In the genomic region with DNA sequence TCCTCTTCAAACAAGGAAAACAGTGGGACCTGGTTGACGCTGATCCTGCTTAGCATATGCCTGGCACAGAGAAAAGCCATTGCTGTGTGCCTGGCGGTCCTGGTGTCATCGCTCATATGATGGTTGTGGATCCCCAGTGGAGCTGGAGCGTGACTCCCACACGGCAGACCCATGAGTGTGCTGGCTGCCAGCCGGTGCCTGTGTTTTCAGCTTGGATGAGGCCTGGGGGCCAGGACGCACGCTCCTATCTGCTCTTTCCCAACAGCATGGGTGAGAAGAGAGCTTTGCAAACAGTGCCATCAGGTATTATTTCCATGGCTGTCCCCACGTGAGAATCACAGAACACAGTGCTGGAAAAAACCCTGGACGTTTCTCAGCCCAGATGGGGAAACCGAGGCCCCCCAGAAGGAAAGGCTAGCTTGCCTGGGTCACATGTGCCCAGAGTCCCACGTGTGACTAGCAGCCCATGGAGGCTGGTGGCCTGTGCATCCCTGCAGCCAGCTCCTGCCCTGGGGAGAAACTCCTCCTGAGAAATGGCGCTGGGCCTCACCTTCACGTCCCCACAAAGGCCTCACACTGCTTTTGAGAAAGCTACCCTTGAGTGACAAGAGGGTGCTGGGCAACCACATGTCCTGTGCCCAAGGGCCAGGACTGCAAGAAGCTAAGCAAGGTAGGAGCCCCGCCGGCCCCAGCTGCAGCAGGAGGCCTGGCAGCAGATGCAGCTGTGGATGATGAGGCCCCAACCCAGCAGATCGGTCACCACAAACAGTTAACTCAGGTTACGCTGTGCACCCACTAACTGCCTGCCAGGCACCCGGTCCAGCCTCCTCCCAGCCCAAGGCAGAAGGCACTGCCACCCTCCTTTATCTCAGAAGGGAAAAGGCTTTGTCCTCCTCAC, we compare ENCODE assay signal across 21 cellular contexts.
"Had no signal": no experiment of that assay in that cellular context is flagged by ENCODE, and none has a peak within 500 bp of the region (broad histone marks: within the 10 kb centered on the region; RNA-seq: fewer than 3 reads in every experiment).

No MANE protein-coding gene starts in this region.

- H3K36me3 Mint-ChIP-seq: activated naive CD8-positive, alpha-beta T cell treated with anti-CD3 and anti-CD28 coated beads for 36 hours; naive B cell had no signal

- ATAC-seq: left lung; mucosa of descending colon; pancreas; sciatic nerve; stimulated activated naive CD8-positive, alpha-beta T cell treated with anti-CD3 and anti-CD28 coated beads, Interleukin-15, amount 100 ng/mL, for 72 hours; upper lobe of right lung had no signal

- H3K9me3 ChIP-seq: left lung, mucosa of descending colon, neutrophil, pancreas, testis, upper lobe of right lung had no signal

- H3K4me1 ChIP-seq: pancreas had no signal

- H3K27ac Mint-ChIP-seq: activated naive CD8-positive, alpha-beta T cell treated with anti-CD3 and anti-CD28 coated beads for 36 hours; activated T-helper 1 cell treated with anti-CD3 and anti-CD28 coated beads, Interleukin-12 subunit alpha, Interleukin-12 subunit beta, Interleukin-2, Interleukin-4 antibody, amounts not matched to agents 30 ng/mL and 10 ng/mL and 1 ng/mL, durations not matched to agents 14 hours and 24 hours and 36 hours; naive B cell had no signal

- DNase-seq: activated CD4-positive, alpha-beta T cell treated with anti-CD3 and anti-CD28 coated beads, Interleukin-2, amount 50 U/mL, for 4 hours; activated naive CD8-positive, alpha-beta T cell treated with anti-CD3 and anti-CD28 coated beads for 36 hours; activated T-cell treated with anti-CD3 and anti-CD28 coated beads for 4 hours; amygdala; dermis blood vessel endothelial cell; effector memory CD4-positive, alpha-beta T cell; hypothalamus; islet precursor cell; left lung; naive B cell; stimulated activated CD4-positive, alpha-beta T cell treated with anti-CD3 and anti-CD28 coated beads, Interleukin-4, amount 100 ng/mL, for 1 hour; stimulated activated naive CD8-positive, alpha-beta T cell treated with anti-CD3 and anti-CD28 coated beads, Interleukin-15, amount 100 ng/mL, for 72 hours; T-helper 2 cell; testis; upper lobe of right lung had no signal

- H3K4me3 Mint-ChIP-seq: activated naive CD8-positive, alpha-beta T cell treated with anti-CD3 and anti-CD28 coated beads for 36 hours; activated T-helper 1 cell treated with anti-CD3 and anti-CD28 coated beads, Interleukin-12 subunit alpha, Interleukin-12 subunit beta, Interleukin-2, Interleukin-4 antibody, amounts not matched to agents 30 ng/mL and 10 ng/mL and 1 ng/mL, durations not matched to agents 14 hours and 24 hours and 36 hours; stimulated activated naive CD8-positive, alpha-beta T cell treated with anti-CD3 and anti-CD28 coated beads, Interleukin-15, amount 100 ng/mL, for 72 hours had no signal

- H3K27me3 ChIP-seq: cardiac muscle cell, pancreas, testis, upper lobe of right lung had no signal

- H3K9me3 Mint-ChIP-seq: activated naive CD8-positive, alpha-beta T cell treated with anti-CD3 and anti-CD28 coated beads for 36 hours; activated T-helper 1 cell treated with anti-CD3 and anti-CD28 coated beads, Interleukin-12 subunit alpha, Interleukin-12 subunit beta, Interleukin-2, Interleukin-4 antibody, amounts not matched to agents 30 ng/mL and 10 ng/mL and 1 ng/mL, durations not matched to agents 14 hours and 24 hours and 36 hours; stimulated activated naive CD8-positive, alpha-beta T cell treated with anti-CD3 and anti-CD28 coated beads, Interleukin-15, amount 100 ng/mL, for 72 hours had no signal

- H3K27ac ChIP-seq: cardiac muscle cell, left lung, neutrophil, pancreas, testis, upper lobe of right lung had no signal

- H3K4me3 ChIP-seq: cardiac muscle cell, left lung, mucosa of descending colon, pancreas, testis, upper lobe of right lung had no signal

- H3K36me3 ChIP-seq: cardiac muscle cell, left lung, neutrophil, pancreas, upper lobe of right lung had no signal
